9 cellular contexts compared by ENCODE assay signal in the genomic region with DNA sequence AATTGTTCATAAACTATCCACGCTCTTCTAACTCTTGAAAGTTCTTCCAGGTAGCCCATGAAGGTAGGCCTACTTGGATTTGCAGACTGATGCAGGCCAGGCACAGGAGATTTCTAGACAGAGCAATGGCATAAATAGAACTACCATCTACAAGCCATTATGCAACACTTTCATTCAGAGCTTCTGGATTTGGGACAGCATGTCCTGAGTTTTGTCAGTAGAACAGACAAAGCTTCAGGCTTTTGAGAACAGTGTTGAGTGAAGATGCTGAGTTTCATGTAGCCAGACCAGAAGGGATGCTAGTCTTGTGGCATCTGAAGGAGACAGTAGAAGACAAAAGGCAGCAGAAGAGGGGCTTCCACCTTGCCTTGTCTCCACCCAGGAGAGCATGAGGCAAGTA.
"Had no signal": no experiment of that assay in that cellular context is flagged by ENCODE, and none has a peak within 500 bp of the region (broad histone marks: within the 10 kb centered on the region; RNA-seq: fewer than 3 reads in every experiment).

No MANE protein-coding gene starts in this region.

- DNase-seq: GM23248, GOT3, H7, HFFc6, IMR-90 had no signal

- H3K9me3 ChIP-seq: HAP-1 had no signal

- H3K4me1 ChIP-seq: HAP-1 had no signal

- ATAC-seq: HCT116, K562 had no signal

- H3K36me3 ChIP-seq: HAP-1 had no signal

- H3K4me3 Mint-ChIP-seq: HFFc6 had no signal

- H3K9ac ChIP-seq: GM23248 had no signal

- H3K4me3 ChIP-seq: GM23248, HAP-1, K562 had no signal

- H3K27ac Mint-ChIP-seq: HFFc6 had no signal

- H3K27ac ChIP-seq: GM23248, HL-60 had no signal

- H2AFZ ChIP-seq: GM23248 had no signal
